In genomic region chr3:18441521-18441920, GRCh38 we compare ENCODE assay signal across 18 cellular contexts. TPM values are rescaled to one million over a fixed set of nuclear protein-coding genes. Genes with fewer than 3 reads are reported as not detected.
DNase-seq lines count a peak whose midpoint lies in the region; ATAC-seq and TF ChIP-seq lines count a peak whose summit lies in the region.
"Had no signal": no experiment of that assay in that cellular context is flagged by ENCODE, and none has a peak within 500 bp of the region (broad histone marks: within the 10 kb centered on the region; RNA-seq: fewer than 3 reads in every experiment).

No MANE protein-coding gene starts in this region.

- H3K4me3 Mint-ChIP-seq in stimulated activated naive CD8-positive, alpha-beta T cell treated with anti-CD3 and anti-CD28 coated beads, Interleukin-15, Interleukin-2, amounts not matched to agents 100 ng/mL and 50 ng/mL, for 24 hours: peak overlapping the region; percentile 97
- peak overlapping the region; percentile 32 for H3K4me3 Mint-ChIP-seq in central memory CD8-positive, alpha-beta T cell

- 0 out of 2 replicates have a peak overlapping the region, but pooled peaks have one; percentile 29 for H2AFZ ChIP-seq in PC-9

- no peaks in the 10 kb centered on the region for H3F3A ChIP-seq in PC-9 (ENCODE audit: insufficient read depth, low read depth)

- no peaks in the 10 kb centered on the region for H3K36me3 ChIP-seq in PC-9 (ENCODE audit: low read depth)
- H3K36me3 ChIP-seq: upper lobe of left lung had no signal

- peaks cover 44% of the 10 kb centered on the region for H3K4me1 Mint-ChIP-seq in stimulated activated naive CD8-positive, alpha-beta T cell treated with anti-CD3 and anti-CD28 coated beads, Interleukin-15, Interleukin-2, amounts not matched to agents 100 ng/mL and 50 ng/mL, for 24 hours (ENCODE audit: low read depth)
- peaks cover 56% of the 10 kb centered on the region for H3K4me1 Mint-ChIP-seq in central memory CD8-positive, alpha-beta T cell

- H3K79me2 ChIP-seq in PC-9 (ENCODE audit: low read depth): no peaks in the 10 kb centered on the region

- H3K27me3 Mint-ChIP-seq in stimulated activated naive CD8-positive, alpha-beta T cell treated with anti-CD3 and anti-CD28 coated beads, Interleukin-15, Interleukin-2, amounts not matched to agents 100 ng/mL and 50 ng/mL, for 24 hours: no peaks in the 10 kb centered on the region
- H3K27me3 Mint-ChIP-seq in central memory CD8-positive, alpha-beta T cell: no peaks in the 10 kb centered on the region

- no peak overlapping the region for H3K27ac ChIP-seq in PC-9
- H3K27ac ChIP-seq: body of pancreas, SK-N-MC, upper lobe of left lung had no signal

- H3K9me3 Mint-ChIP-seq in stimulated activated naive CD8-positive, alpha-beta T cell treated with anti-CD3 and anti-CD28 coated beads, Interleukin-15, Interleukin-2, amounts not matched to agents 100 ng/mL and 50 ng/mL, for 24 hours: no peaks in the 10 kb centered on the region
- H3K9me3 Mint-ChIP-seq in central memory CD8-positive, alpha-beta T cell: no peaks in the 10 kb centered on the region

- H3K9me2 ChIP-seq in PC-9 (ENCODE audit: insufficient read depth): no peaks in the 10 kb centered on the region

- H3K9me3 ChIP-seq in PC-9 (ENCODE audit: insufficient read depth, low read depth): no peaks in the 10 kb centered on the region
- H3K9me3 ChIP-seq: body of pancreas, upper lobe of left lung had no signal

- no peaks in the 10 kb centered on the region for H4K20me1 ChIP-seq in PC-9 (ENCODE audit: insufficient read depth)

- in situ Hi-C loops in GM13977 (cut with MboI; ENCODE audit: low pct_unique_long_range_greater_than_20kb, low sequenced_read_pairs, unreplicated experiment): no loop called here

- intact Hi-C loops in PC-9 (cut with micrococcal nuclease; ENCODE audit: unreplicated experiment): no loop called here

- peaks cover 24% of the 10 kb centered on the region for H3K4me1 ChIP-seq in PC-9 (replicated peaks; ENCODE audit: insufficient read depth)

- H3K36me3 Mint-ChIP-seq in stimulated activated naive CD8-positive, alpha-beta T cell treated with anti-CD3 and anti-CD28 coated beads, Interleukin-15, Interleukin-2, amounts not matched to agents 100 ng/mL and 50 ng/mL, for 24 hours (ENCODE audit: low read depth): peaks cover 62% of the 10 kb centered on the region
- peaks cover 20% of the 10 kb centered on the region for H3K36me3 Mint-ChIP-seq in central memory CD8-positive, alpha-beta T cell (ENCODE audit: insufficient read depth)

- H3K4me2 ChIP-seq in PC-9: no peak overlapping the region

- no peak for DNase-seq in stimulated activated naive CD8-positive, alpha-beta T cell treated with anti-CD3 and anti-CD28 coated beads, Interleukin-15, Interleukin-2, amounts not matched to agents 100 U/mL and 50 U/mL, for 24 hours
- DNase-seq in PC-9 (no peak), NCI-H345 (lab: John Stamatoyannopoulos, UW) (no peak), GM13977 (ENCODE audit: low spot score) (no peak), DMS53 (lab: John Stamatoyannopoulos, UW) (no peak)
- no peak for DNase-seq in central memory CD8-positive, alpha-beta T cell (ENCODE audit: low spot score in 2 of 2)
- DNase-seq: body of pancreas; Calu3; cortex of kidney; foreskin melanocyte; hypothalamus; KG1; NCI-H187; NCI-H226; stimulated activated naive CD4-positive, alpha-beta T cell treated with Interleukin-2 at 50 U/mL for 16 hours; upper lobe of left lung had no signal

- no peak overlapping the region for H3K4me3 ChIP-seq in PC-9
- H3K4me3 ChIP-seq: body of pancreas, upper lobe of left lung had no signal

- CTCF ChIA-PET in PC-9 (lab: Charles Lee): no interaction called here

- POLR2A ChIA-PET in PC-9 (lab: Charles Lee; ENCODE audit: unreplicated experiment): no interaction called here

- no peak for ATAC-seq in stimulated activated naive CD8-positive, alpha-beta T cell treated with anti-CD3 and anti-CD28 coated beads, Interleukin-15, Interleukin-2, amounts not matched to agents 100 U/mL and 50 U/mL, for 24 hours
- ATAC-seq in central memory CD8-positive, alpha-beta T cell (replicated peaks; ENCODE audit: extremely low read depth, poor library complexity, severe bottlenecking): no peak
- ATAC-seq: body of pancreas had no signal

- BruUV-seq in PC-9 (replicated peaks; lab: Mats Ljungman, UMichigan): no TSS peak

- no peaks in the 10 kb centered on the region for H3K27me3 ChIP-seq in PC-9 (ENCODE audit: insufficient read depth, low read depth)
- H3K27me3 ChIP-seq: body of pancreas had no signal

- H3K27ac Mint-ChIP-seq in stimulated activated naive CD8-positive, alpha-beta T cell treated with anti-CD3 and anti-CD28 coated beads, Interleukin-15, Interleukin-2, amounts not matched to agents 100 ng/mL and 50 ng/mL, for 24 hours: peak overlapping the region; percentile 91
- no peak overlapping the region for H3K27ac Mint-ChIP-seq in central memory CD8-positive, alpha-beta T cell (ENCODE audit: low read depth)

- TF ChIP-seq CTCF in PC-9 (conservative IDR thresholded peaks at IDR 0.05): no peak
- TF ChIP-seq CTCF in GM13977 (IDR thresholded peaks at IDR 0.05; ENCODE audit: extremely low read depth, insufficient read depth, missing control alignments): no peak

RNA-seq across cellular contexts. Expression of gene SATB1, which starts 16.4 kb away (rescaled TPM):
- total RNA-seq in PC-9 (2021): 25.4 and 28.7 TPM in 2 replicates
